In genomic region chr5:80057121-80057520, GRCh38 we compare ENCODE assay signal across 23 cellular contexts. TPM values are rescaled to one million over a fixed set of nuclear protein-coding genes. Genes with fewer than 3 reads are reported as not detected.
DNase-seq lines count a peak whose midpoint lies in the region; ATAC-seq and TF ChIP-seq lines count a peak whose summit lies in the region.
"Had no signal": no experiment of that assay in that cellular context is flagged by ENCODE, and none has a peak within 500 bp of the region (broad histone marks: within the 10 kb centered on the region; RNA-seq: fewer than 3 reads in every experiment).

No MANE protein-coding gene starts in this region.

- H3K4me1 Mint-ChIP-seq in activated CD8-positive, alpha-beta T cell treated with anti-CD3 and anti-CD28 coated beads for 36 hours (ENCODE audit: low read depth), result peaks cover 5% of the 10 kb centered on the region
- peaks cover 8% of the 10 kb centered on the region for H3K4me1 Mint-ChIP-seq in activated CD8-positive, alpha-beta T cell treated with anti-CD3 and anti-CD28 coated beads, Interleukin-2, amount 10 ng/mL, durations not matched to agents 7 days and 5 days (ENCODE audit: low read depth)
- peaks cover 42% of the 10 kb centered on the region for H3K4me1 Mint-ChIP-seq in activated T-cell treated with anti-CD3 and anti-CD28 coated beads, Interleukin-2, amount 50 U/mL, for 72 hours (ENCODE audit: low read depth)
- no peaks in the 10 kb centered on the region for H3K4me1 Mint-ChIP-seq in stimulated activated effector memory CD8-positive, alpha-beta T cell treated with anti-CD3 and anti-CD28 coated beads, Interleukin-12 subunit alpha, Interleukin-12 subunit beta, amount 100 ng/mL, for 72 hours
- H3K4me1 Mint-ChIP-seq: CD14-positive monocyte had no signal

- H3K9me3 Mint-ChIP-seq in activated CD8-positive, alpha-beta T cell treated with anti-CD3 and anti-CD28 coated beads for 36 hours, result no peaks in the 10 kb centered on the region
- H3K9me3 Mint-ChIP-seq in activated CD8-positive, alpha-beta T cell treated with anti-CD3 and anti-CD28 coated beads, Interleukin-2, amount 10 ng/mL, durations not matched to agents 7 days and 5 days (ENCODE audit: insufficient read depth), result no peaks in the 10 kb centered on the region
- no peaks in the 10 kb centered on the region for H3K9me3 Mint-ChIP-seq in activated T-cell treated with anti-CD3 and anti-CD28 coated beads, Interleukin-2, amount 50 U/mL, for 72 hours
- H3K9me3 Mint-ChIP-seq in stimulated activated effector memory CD8-positive, alpha-beta T cell treated with anti-CD3 and anti-CD28 coated beads, Interleukin-12 subunit alpha, Interleukin-12 subunit beta, amount 100 ng/mL, for 72 hours, result no peaks in the 10 kb centered on the region
- H3K9me3 Mint-ChIP-seq: CD14-positive monocyte; CD4-positive, alpha-beta T cell; CD8-positive, alpha-beta memory T cell; HFFc6 had no signal

- no peaks in the 10 kb centered on the region for H3K9me3 ChIP-seq in uterus
- H3K9me3 ChIP-seq: A549, BE2C, HAP-1 had no signal

- no peaks in the 10 kb centered on the region for H3K4me1 ChIP-seq in uterus
- H3K4me1 ChIP-seq: A549, BE2C, HAP-1 had no signal

- H3K27ac ChIP-seq in uterus, result no peak overlapping the region
- H3K27ac ChIP-seq: A549; BLaER1 treated with 17β-estradiol and CSF1 and Interleukin-3, amounts not matched to agents 10 nM and 100 nM had no signal

- ATAC-seq in activated CD8-positive, alpha-beta T cell treated with anti-CD3 and anti-CD28 coated beads for 36 hours, result peak; percentile 72
- ATAC-seq in activated CD8-positive, alpha-beta T cell treated with anti-CD3 and anti-CD28 coated beads, Interleukin-2, amount 10 ng/mL, durations not matched to agents 7 days and 5 days, result no peak
- ATAC-seq in activated T-cell treated with anti-CD3 and anti-CD28 coated beads, Interleukin-2, amount 50 U/mL, for 72 hours (replicated peaks in 1 of 2), result peak; percentile 84 to 92
- peak; percentile 91 for ATAC-seq in stimulated activated effector memory CD8-positive, alpha-beta T cell treated with anti-CD3 and anti-CD28 coated beads, Interleukin-12 subunit alpha, Interleukin-12 subunit beta, amount 100 ng/mL, for 72 hours
- ATAC-seq: A549 had no signal

- intact Hi-C loops in activated CD8-positive, alpha-beta T cell treated with anti-CD3 and anti-CD28 coated beads for 36 hours (cut with micrococcal nuclease), result no loop called here
- intact Hi-C loops in uterus (cut with DNase I; ENCODE audit: low total_unique reads), result no loop called here

- CTCF ChIA-PET in activated CD8-positive, alpha-beta T cell treated with anti-CD3 and anti-CD28 coated beads for 36 hours (lab: Charles Lee), result interaction anchor here (1.2 to 1.4 kb wide), 2 partner anchors 14 to 179 kb away, joined by 3 to 5 read pairs; no protein-coding TSS in a partner anchor
- CTCF ChIA-PET in activated CD8-positive, alpha-beta T cell treated with anti-CD3 and anti-CD28 coated beads, Interleukin-2, amount 10 ng/mL, durations not matched to agents 7 days and 5 days (lab: Charles Lee), result interaction anchor here (1.2 kb wide), 1 partner anchor 179 kb away, joined by 3 read pairs; no protein-coding TSS in a partner anchor

- no peaks in the 10 kb centered on the region for H3K27me3 Mint-ChIP-seq in activated CD8-positive, alpha-beta T cell treated with anti-CD3 and anti-CD28 coated beads for 36 hours
- H3K27me3 Mint-ChIP-seq in activated CD8-positive, alpha-beta T cell treated with anti-CD3 and anti-CD28 coated beads, Interleukin-2, amount 10 ng/mL, durations not matched to agents 7 days and 5 days (ENCODE audit: low read depth), result no peaks in the 10 kb centered on the region
- H3K27me3 Mint-ChIP-seq in activated T-cell treated with anti-CD3 and anti-CD28 coated beads, Interleukin-2, amount 50 U/mL, for 72 hours (ENCODE audit: low read depth), result no peaks in the 10 kb centered on the region
- H3K27me3 Mint-ChIP-seq: CD4-positive, alpha-beta T cell had no signal

- no peaks in the 10 kb centered on the region for H3K27me3 ChIP-seq in uterus
- H3K27me3 ChIP-seq: BLaER1 treated with 17β-estradiol and CSF1 and Interleukin-3, amounts not matched to agents 10 nM and 100 nM had no signal

- no peaks in the 10 kb centered on the region for H3K36me3 ChIP-seq in uterus
- H3K36me3 ChIP-seq: BE2C; BLaER1 treated with 17β-estradiol and CSF1 and Interleukin-3, amounts not matched to agents 10 nM and 100 nM; HAP-1 had no signal

- no peak overlapping the region for H3K4me3 ChIP-seq in uterus
- H3K4me3 ChIP-seq: A549; BLaER1 treated with 17β-estradiol and CSF1 and Interleukin-3, amounts not matched to agents 10 nM and 100 nM; HAP-1 had no signal

- POLR2A ChIA-PET in activated CD8-positive, alpha-beta T cell treated with anti-CD3 and anti-CD28 coated beads for 36 hours (lab: Charles Lee), result interaction anchor here (1.0 kb wide), 1 partner anchor 67 kb away, joined by 3 read pairs; no protein-coding TSS in a partner anchor
- POLR2A ChIA-PET in activated CD8-positive, alpha-beta T cell treated with anti-CD3 and anti-CD28 coated beads, Interleukin-2, amount 10 ng/mL, durations not matched to agents 7 days and 5 days (lab: Charles Lee), result no interaction called here

- no peak overlapping the region for H3K27ac Mint-ChIP-seq in activated CD8-positive, alpha-beta T cell treated with anti-CD3 and anti-CD28 coated beads for 36 hours
- H3K27ac Mint-ChIP-seq in activated CD8-positive, alpha-beta T cell treated with anti-CD3 and anti-CD28 coated beads, Interleukin-2, amount 10 ng/mL, durations not matched to agents 7 days and 5 days, result no peak overlapping the region
- peak overlapping the region; percentile 50 for H3K27ac Mint-ChIP-seq in activated T-cell treated with anti-CD3 and anti-CD28 coated beads, Interleukin-2, amount 50 U/mL, for 72 hours
- H3K27ac Mint-ChIP-seq in stimulated activated effector memory CD8-positive, alpha-beta T cell treated with anti-CD3 and anti-CD28 coated beads, Interleukin-12 subunit alpha, Interleukin-12 subunit beta, amount 100 ng/mL, for 72 hours, result no peak overlapping the region
- H3K27ac Mint-ChIP-seq: CD14-positive monocyte; CD4-positive, alpha-beta T cell; CD8-positive, alpha-beta memory T cell; HFFc6 had no signal

- no peak overlapping the region for H3K4me3 Mint-ChIP-seq in activated CD8-positive, alpha-beta T cell treated with anti-CD3 and anti-CD28 coated beads for 36 hours
- no peak overlapping the region for H3K4me3 Mint-ChIP-seq in activated CD8-positive, alpha-beta T cell treated with anti-CD3 and anti-CD28 coated beads, Interleukin-2, amount 10 ng/mL, durations not matched to agents 7 days and 5 days
- no peak overlapping the region for H3K4me3 Mint-ChIP-seq in activated T-cell treated with anti-CD3 and anti-CD28 coated beads, Interleukin-2, amount 50 U/mL, for 72 hours
- no peak overlapping the region for H3K4me3 Mint-ChIP-seq in stimulated activated effector memory CD8-positive, alpha-beta T cell treated with anti-CD3 and anti-CD28 coated beads, Interleukin-12 subunit alpha, Interleukin-12 subunit beta, amount 100 ng/mL, for 72 hours
- H3K4me3 Mint-ChIP-seq: CD14-positive monocyte; CD4-positive, alpha-beta T cell; CD8-positive, alpha-beta memory T cell; HFFc6 had no signal

- no peak for TF ChIP-seq POLR2A in uterus (IDR thresholded peaks at IDR 0.05)

- no peak for DNase-seq in activated CD8-positive, alpha-beta T cell treated with anti-CD3 and anti-CD28 coated beads for 36 hours
- DNase-seq in activated CD8-positive, alpha-beta T cell treated with anti-CD3 and anti-CD28 coated beads, Interleukin-2, amount 10 ng/mL, durations not matched to agents 7 days and 5 days, result no peak
- no peak for DNase-seq in activated T-cell treated with anti-CD3 and anti-CD28 coated beads, Interleukin-2, amount 50 U/mL, for 72 hours
- DNase-seq in activated T-cell treated with anti-CD3 and anti-CD28 coated beads, Interleukin-2, amount 50 U/mL, for 1 hour, result no peak
- no peak for DNase-seq in stimulated activated effector memory CD8-positive, alpha-beta T cell treated with anti-CD3 and anti-CD28 coated beads, Interleukin-12 subunit alpha, Interleukin-12 subunit beta, amount 100 ng/mL, for 72 hours (ENCODE audit: low spot score in 2 of 2)
- no peak for DNase-seq in GM10266 (ENCODE audit: extremely low spot score)
- no peak for DNase-seq in uterus
- DNase-seq: 8988T; ACHN; AML-193; BE2C; CD4-positive, alpha-beta T cell; CD8-positive, alpha-beta memory T cell; DMS 273 treated with DMSO at 0.1 percent for 48 hours; DMS79; EL; GDM1; GOT3; HFFc6 had no signal

- no peak for TF ChIP-seq CTCF in activated CD8-positive, alpha-beta T cell treated with anti-CD3 and anti-CD28 coated beads for 36 hours (IDR thresholded peaks at IDR 0.05)
- no peak for TF ChIP-seq CTCF in GM10266 (IDR thresholded peaks at IDR 0.05; ENCODE audit: control insufficient read depth, insufficient read depth, low read depth, missing control alignments)
- no peak for TF ChIP-seq CTCF in uterus (IDR thresholded peaks at IDR 0.05)

- H3K36me3 Mint-ChIP-seq in activated CD8-positive, alpha-beta T cell treated with anti-CD3 and anti-CD28 coated beads for 36 hours (ENCODE audit: low read depth), result no peaks in the 10 kb centered on the region
- no peaks in the 10 kb centered on the region for H3K36me3 Mint-ChIP-seq in activated CD8-positive, alpha-beta T cell treated with anti-CD3 and anti-CD28 coated beads, Interleukin-2, amount 10 ng/mL, durations not matched to agents 7 days and 5 days (ENCODE audit: low read depth)
- no peaks in the 10 kb centered on the region for H3K36me3 Mint-ChIP-seq in activated T-cell treated with anti-CD3 and anti-CD28 coated beads, Interleukin-2, amount 50 U/mL, for 72 hours (ENCODE audit: insufficient read depth in 2 of 2)
- no peaks in the 10 kb centered on the region for H3K36me3 Mint-ChIP-seq in stimulated activated effector memory CD8-positive, alpha-beta T cell treated with anti-CD3 and anti-CD28 coated beads, Interleukin-12 subunit alpha, Interleukin-12 subunit beta, amount 100 ng/mL, for 72 hours
- H3K36me3 Mint-ChIP-seq: CD14-positive monocyte had no signal

RNA-seq across cellular contexts. Expression of gene THBS4, which starts 22.0 kb away (rescaled TPM):
- 1 to 10 TPM; 2.3 to 2.5 TPM for total RNA-seq in activated CD8-positive, alpha-beta T cell treated with anti-CD3 and anti-CD28 coated beads for 36 hours
- total RNA-seq in activated CD8-positive, alpha-beta T cell treated with anti-CD3 and anti-CD28 coated beads, Interleukin-2, amount 10 ng/mL, durations not matched to agents 7 days and 5 days, result 1 to 10 TPM in 1 of 2 experiments, under 1 TPM in 1; 0.44 to 1.4 TPM
- 1 to 10 TPM; 4.7 to 6.7 TPM for total RNA-seq in activated T-cell treated with anti-CD3 and anti-CD28 coated beads, Interleukin-2, amount 50 U/mL, for 72 hours
- 10 to 100 TPM in 1 of 4 donors, 1 to 10 TPM in 3; 4.7 to 40.4 (median 6.0) TPM for total RNA-seq in uterus
